8 cellular contexts compared by ENCODE assay signal in the genomic region with DNA sequence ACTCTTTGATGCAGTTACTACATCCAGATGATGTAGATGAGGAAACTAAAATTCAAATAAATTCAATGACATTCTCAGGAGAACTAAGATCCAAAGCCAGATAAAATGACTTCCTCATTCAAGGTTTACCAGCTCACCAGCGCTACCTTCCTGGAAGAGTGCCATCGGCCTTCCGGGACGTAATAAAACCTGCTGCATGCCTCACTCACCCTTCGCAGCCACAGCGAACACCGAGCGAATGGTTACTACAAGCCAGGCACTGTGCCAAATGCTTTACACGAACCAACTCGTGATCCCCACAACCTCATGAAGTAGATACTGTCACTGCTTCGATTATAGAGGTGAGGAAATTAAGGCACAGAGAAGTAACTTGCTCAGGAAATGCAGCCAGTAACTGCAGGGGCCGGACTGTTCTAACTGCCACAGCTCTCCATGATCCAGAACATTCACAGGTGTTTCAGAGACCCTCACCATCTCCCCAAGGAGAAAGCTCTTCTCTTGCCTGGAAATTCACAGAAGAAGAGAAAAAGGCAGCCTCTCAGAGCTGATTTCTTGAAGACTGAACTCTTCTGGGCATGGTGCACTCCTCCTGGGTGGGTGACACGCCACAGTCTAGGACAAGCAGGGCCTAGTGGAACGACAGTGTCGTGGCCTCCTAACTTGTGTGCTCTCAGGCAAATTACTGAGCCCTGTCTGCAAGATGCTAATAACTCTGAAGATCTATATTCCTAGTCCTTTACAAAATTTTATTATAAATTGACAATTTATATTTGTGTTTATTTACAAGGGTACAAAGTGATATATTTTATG. TPM values are rescaled to one million over a fixed set of nuclear protein-coding genes. Genes with fewer than 3 reads are reported as not detected.
DNase-seq lines count a peak whose midpoint lies in the region; ATAC-seq and TF ChIP-seq lines count a peak whose summit lies in the region.

No MANE protein-coding gene starts in this region.

- H3F3A ChIP-seq in smooth muscle cell (ENCODE audit: low read depth), result no peaks in the 10 kb centered on the region

- H3K79me2 ChIP-seq in smooth muscle cell (ENCODE audit: low read depth), result no peaks in the 10 kb centered on the region

- WGBS in upper lobe of left lung, 2 donors, result 33 to 35% methylated on average over 15 of the region's 15 CpGs
- WGBS in smooth muscle cell (ENCODE audit: low lambda C conversion rate), result 90% methylated on average over 15 of the region's 15 CpGs

- no peak overlapping the region for H3K9ac ChIP-seq in smooth muscle cell (ENCODE audit: low read depth)

- TF ChIP-seq EP300 in upper lobe of left lung (IDR thresholded peaks at IDR 0.05), result peak in 1 of 4 donors; percentile 19

- H3K27ac ChIP-seq in foreskin keratinocyte (peak overlapping the region; percentile 8), upper lobe of left lung (peak overlapping the region in 2 of 4 donors; percentile 8), smooth muscle cell (ENCODE audit: low read depth) (no peak overlapping the region)

- H3K9me3 ChIP-seq in upper lobe of left lung (no peaks in the 10 kb centered on the region), smooth muscle cell (replicated peaks; ENCODE audit: low read depth) (no peaks in the 10 kb centered on the region)

- H3K4me1 ChIP-seq in foreskin keratinocyte (peaks cover 11% of the 10 kb centered on the region), upper lobe of left lung (peaks cover 9 to 16% (median 12%) of the 10 kb centered on the region in 4 donors), smooth muscle cell (ENCODE audit: low read depth) (no peaks in the 10 kb centered on the region)

- DNase-seq in activated T-cell treated with anti-CD3 and anti-CD28 coated beads for 1 hour (ENCODE audit: low read depth) (peak; percentile 31), activated T-cell treated with anti-CD3 and anti-CD28 coated beads for 4 hours (no peak), foreskin keratinocyte (peak; percentile 82 to 92), upper lobe of left lung (peak in 1 of 2 donors; percentile 92), hippocampal formation (lab: John Stamatoyannopoulos, UW) (no peak), inferior parietal cortex (ENCODE audit: extremely low spot score) (no peak), smooth muscle cell (lab: John Stamatoyannopoulos, UW; ENCODE audit: unreplicated experiment) (no peak)
- DNase-seq in activated CD4-positive, alpha-beta T cell treated with anti-CD3 and anti-CD28 coated beads, Interleukin-2, amount 50 U/mL, for 1 hour, result peak; percentile 28

- peaks cover 13% of the 10 kb centered on the region for H4K20me1 ChIP-seq in smooth muscle cell (ENCODE audit: low read depth)

- no peak for TF ChIP-seq POLR2A in upper lobe of left lung (IDR thresholded peaks at IDR 0.05)

- no peak overlapping the region for H2AFZ ChIP-seq in smooth muscle cell (ENCODE audit: low read depth)

- no peak overlapping the region for H3K4me2 ChIP-seq in smooth muscle cell

- no peaks in the 10 kb centered on the region for H3K27me3 ChIP-seq in foreskin keratinocyte
- H3K27me3 ChIP-seq in upper lobe of left lung, result no peaks in the 10 kb centered on the region
- no peaks in the 10 kb centered on the region for H3K27me3 ChIP-seq in smooth muscle cell (ENCODE audit: low read depth)

- no peaks in the 10 kb centered on the region for H3K36me3 ChIP-seq in upper lobe of left lung
- H3K36me3 ChIP-seq in smooth muscle cell (ENCODE audit: low read depth), result no peaks in the 10 kb centered on the region

- TF ChIP-seq CTCF in foreskin keratinocyte (conservative IDR thresholded peaks at IDR 0.05) (peak; percentile 13), upper lobe of left lung (IDR thresholded peaks at IDR 0.05) (no peak), smooth muscle cell (IDR thresholded peaks at IDR 0.05; ENCODE audit: borderline replicate concordance, insufficient read depth, poor library complexity, severe bottlenecking) (no peak)

- ATAC-seq in foreskin keratinocyte (peak; percentile 73), upper lobe of left lung (ENCODE audit: low FRiP score in 2 of 2) (peak; percentile 36 to 73)

- H3K4me3 ChIP-seq in upper lobe of left lung, result no peak overlapping the region
- H3K4me3 ChIP-seq in smooth muscle cell, result no peak overlapping the region

RNA-seq across cellular contexts. Expression of a gene that starts 46.8 kb away (rescaled TPM):
- total RNA-seq in foreskin keratinocyte, result 1.5 and 3.0 TPM in 2 replicates
- 0.99 and 2.4 TPM in 2 replicates for polyA plus RNA-seq in foreskin keratinocyte
- total RNA-seq in upper lobe of left lung, result 10 to 100 TPM in 5 of 6 donors, 1 to 10 TPM in 1; 8.0 to 25.5 (median 19.1) TPM
- total RNA-seq in smooth muscle cell, result 2.6 and 2.9 TPM in 2 replicates
- 3.5 and 5.2 TPM in 2 replicates for polyA plus RNA-seq in smooth muscle cell

RNA-seq across cellular contexts. Expression of a gene that starts 59.8 kb away (rescaled TPM):
- 55.7 and 61.6 TPM in 2 replicates for total RNA-seq in foreskin keratinocyte
- polyA plus RNA-seq in foreskin keratinocyte, result 71.6 and 74.4 TPM in 2 replicates
- 10 to 100 TPM; 20.1 to 56.1 (median 33.5) TPM for total RNA-seq in upper lobe of left lung
- total RNA-seq in smooth muscle cell, result 42.6 and 46.7 TPM in 2 replicates
- polyA plus RNA-seq in smooth muscle cell, result 47.6 and 59.5 TPM in 2 replicates

Comparison
In these comparisons a context has a peak if more than half of its experiments do, and no peak if none do; other contexts are left out.
1. DNase-seq: peak in activated T-cell treated with anti-CD3 and anti-CD28 coated beads for 1 hour (single experiment), activated CD4-positive, alpha-beta T cell treated with anti-CD3 and anti-CD28 coated beads, Interleukin-2, amount 50 U/mL, for 1 hour (single experiment) and foreskin keratinocyte (2 of 2); none in activated T-cell treated with anti-CD3 and anti-CD28 coated beads for 4 hours (single experiment), hippocampal formation (0 of 2), inferior parietal cortex (single experiment) and smooth muscle cell (single experiment).